Comparison of ENCODE assay signal across 24 cellular contexts in genomic region chr2:65175894-65176527, GRCh38. TPM values are rescaled to one million over a fixed set of nuclear protein-coding genes. Genes with fewer than 3 reads are reported as not detected.
DNase-seq lines count a peak whose midpoint lies in the region; ATAC-seq, FAIRE-seq and TF ChIP-seq lines count a peak whose summit lies in the region.
"Had no signal": no experiment of that assay in that cellular context is flagged by ENCODE, and none has a peak within 500 bp of the region (broad histone marks: within the 10 kb centered on the region; RNA-seq: fewer than 3 reads in every experiment).

No MANE protein-coding gene starts in this region.

- no peak overlapping the region for H2BK15ac ChIP-seq in IMR-90 (ENCODE audit: low read depth, low read length)

- H3K4me2 ChIP-seq in A549 (no peak overlapping the region), IMR-90 (ENCODE audit: low read depth, low read length) (no peak overlapping the region), hepatocyte (no peak overlapping the region)

- intact Hi-C loops in IMR-90 (cut with micrococcal nuclease), result no loop called here
- intact Hi-C loops in dendritic cell treated with granulocyte-macrophage colony-stimulating factor and Interleukin-4, amounts not matched to agents 40 ng/mL and 50 ng/mL, for 4 days (cut with micrococcal nuclease), result no loop called here

- no peak overlapping the region for H3K4me3 ChIP-seq in A549
- H3K4me3 ChIP-seq in IMR-90 (ENCODE audit: insufficient read depth, low read depth, low read length), result no peak overlapping the region
- no peak overlapping the region for H3K4me3 ChIP-seq in hepatocyte
- H3K4me3 ChIP-seq: MG63, SJSA1 had no signal

- H2AK5ac ChIP-seq in IMR-90 (ENCODE audit: low read depth, low read length), result no peak overlapping the region

- no peaks in the 10 kb centered on the region; the same call in 1 of the 2 replicates for H3K9me1 ChIP-seq in IMR-90 (ENCODE audit: insufficient read depth, low read length)

- H3K4me1 ChIP-seq in A549 (peaks cover 6% of the 10 kb centered on the region; the same call in 2 of the 3 replicates), IMR-90 (ENCODE audit: control insufficient read depth, insufficient read depth, low read length) (no peaks in the 10 kb centered on the region; the same call in 1 of the 2 replicates), hepatocyte (ENCODE audit: insufficient read depth) (no peaks in the 10 kb centered on the region)
- H3K4me1 ChIP-seq: BE2C, SJSA1 had no signal

- no peaks in the 10 kb centered on the region for H3K4me1 Mint-ChIP-seq in dendritic cell treated with granulocyte-macrophage colony-stimulating factor and Interleukin-4, amounts not matched to agents 40 ng/mL and 50 ng/mL, for 4 days (ENCODE audit: low read depth)
- no peaks in the 10 kb centered on the region for H3K4me1 Mint-ChIP-seq in neural crest cell
- H3K4me1 Mint-ChIP-seq: CD4-positive, CD25-positive, alpha-beta regulatory T cell had no signal

- H3K79me2 ChIP-seq in hepatocyte, result no peaks in the 10 kb centered on the region

- ATAC-seq in A549 (peak in 1 of 2 experiments; percentile 34; a peak in 3 of 6 replicates), IMR-90 (ENCODE audit: low read depth) (no peak)
- ATAC-seq: Panc1 had no signal

- H3K27me3 ChIP-seq in IMR-90 (ENCODE audit: control insufficient read depth, insufficient read depth, low read length), result peaks cover 7% of the 10 kb centered on the region
- H3K27me3 ChIP-seq in hepatocyte, result no peaks in the 10 kb centered on the region
- H3K27me3 ChIP-seq: BE2C, MG63, SJSA1 had no signal

- no peak overlapping the region for H2BK20ac ChIP-seq in IMR-90 (ENCODE audit: low read depth, low read length)

- TF ChIP-seq POLR2A in A549 (IDR thresholded peaks at IDR 0.05; ENCODE audit: low read length) (no peak), IMR-90 (IDR thresholded peaks at IDR 0.05; ENCODE audit: low read depth, low read length) (no peak)

- H3K18ac ChIP-seq in IMR-90 (ENCODE audit: low read depth, low read length), result no peak overlapping the region

- dilution Hi-C loops in IMR-90 (cut with HindIII; ENCODE audit: low sequenced_read_pairs, unreplicated experiment), result no loop called here

- H3K4me3 Mint-ChIP-seq in dendritic cell treated with granulocyte-macrophage colony-stimulating factor and Interleukin-4, amounts not matched to agents 40 ng/mL and 50 ng/mL, for 4 days, result no peak overlapping the region
- no peak overlapping the region for H3K4me3 Mint-ChIP-seq in neural crest cell
- H3K4me3 Mint-ChIP-seq: CD4-positive, CD25-positive, alpha-beta regulatory T cell; HFFc6 had no signal

- H3K27ac ChIP-seq in A549, result no peak overlapping the region
- no peak overlapping the region for H3K27ac ChIP-seq in IMR-90 (ENCODE audit: insufficient read depth, low read length)
- H3K27ac ChIP-seq in hepatocyte, result no peak overlapping the region
- H3K27ac ChIP-seq: SJSA1 had no signal

- H3K9me3 ChIP-seq in A549 (0 out of 3 replicates have a peak, but pooled peaks cover 10% of the 10 kb centered on the region), IMR-90 (ENCODE audit: control insufficient read depth, insufficient read depth, low read length) (no peaks in the 10 kb centered on the region), hepatocyte (ENCODE audit: low read depth) (no peaks in the 10 kb centered on the region)
- H3K9me3 ChIP-seq: BE2C, MG63, SJSA1 had no signal

- H3K56ac ChIP-seq in IMR-90 (ENCODE audit: extremely low read depth, insufficient read depth, low read length), result no peak overlapping the region

- no peak overlapping the region for H2AFZ ChIP-seq in IMR-90 (replicated peaks; ENCODE audit: low read length, poor library complexity)
- no peak overlapping the region for H2AFZ ChIP-seq in hepatocyte

- TF ChIP-seq RAD21 in A549 (conservative IDR thresholded peaks at IDR 0.05 in 1 of 2, IDR thresholded peaks at IDR 0.05 in 1 of 2) (no peak), IMR-90 (IDR thresholded peaks at IDR 0.05; ENCODE audit: low read length) (no peak)

- H3K23ac ChIP-seq in IMR-90 (ENCODE audit: low read depth, low read length), result no peak overlapping the region

- no peaks in the 10 kb centered on the region for H3K27me3 Mint-ChIP-seq in dendritic cell treated with granulocyte-macrophage colony-stimulating factor and Interleukin-4, amounts not matched to agents 40 ng/mL and 50 ng/mL, for 4 days
- H3K27me3 Mint-ChIP-seq in neural crest cell (ENCODE audit: low read depth), result no peaks in the 10 kb centered on the region

- POLR2A ChIA-PET in A549 (lab: Yijun Ruan, JAX) (no interaction called here), IMR-90 (lab: Charles Lee; ENCODE audit: unreplicated experiment) (no interaction called here)

- H3K4ac ChIP-seq in IMR-90 (ENCODE audit: low read depth, low read length), result no peak overlapping the region

- DNase-seq in A549 (ENCODE audit: low read depth in 1 of 2, low spot score in 1 of 2), result no peak
- DNase-seq in IMR-90, result no peak
- no peak for DNase-seq in neural crest cell (ENCODE audit: low read depth, low spot score)
- no peak for DNase-seq in C1 segment of cervical spinal cord (lab: John Stamatoyannopoulos, UW)
- DNase-seq in hepatocyte (ENCODE audit: low spot score), result no peak
- DNase-seq in activated CD8-positive, alpha-beta memory T cell treated with anti-CD3 and anti-CD28 coated beads for 24 hours, result no peak
- DNase-seq: BE2C; CD4-positive, CD25-positive, alpha-beta regulatory T cell; EL; GF-D8; HFFc6; MG63; NCI-H1092 treated with DMSO at 0.1 percent for 48 hours; NCI-H1436 treated with DMSO at 0.1 percent for 48 hours; NCI-H2029; NCI-H2171; NCI-H524 treated with DMSO at 0.1 percent for 48 hours; NCI-H82; T-helper 1 cell had no signal

- in situ Hi-C loops in IMR-90 (cut with MboI; ENCODE audit: low sequenced_read_pairs), result no loop called here

- no peak overlapping the region for H3K9ac ChIP-seq in IMR-90 (ENCODE audit: low read depth, low read length)

- no peak overlapping the region for H2BK5ac ChIP-seq in IMR-90 (ENCODE audit: low read depth, low read length, poor library complexity, severe bottlenecking)

- no peak overlapping the region for H3K14ac ChIP-seq in IMR-90 (replicated peaks; ENCODE audit: low read depth, low read length)

- peak overlapping the region; percentile 40 for H3K27ac Mint-ChIP-seq in dendritic cell treated with granulocyte-macrophage colony-stimulating factor and Interleukin-4, amounts not matched to agents 40 ng/mL and 50 ng/mL, for 4 days
- H3K27ac Mint-ChIP-seq in neural crest cell (ENCODE audit: unreplicated experiment), result peak overlapping the region; percentile 8
- H3K27ac Mint-ChIP-seq: CD4-positive, CD25-positive, alpha-beta regulatory T cell; HFFc6 had no signal

- no peaks in the 10 kb centered on the region for H3K9me3 Mint-ChIP-seq in dendritic cell treated with granulocyte-macrophage colony-stimulating factor and Interleukin-4, amounts not matched to agents 40 ng/mL and 50 ng/mL, for 4 days
- no peaks in the 10 kb centered on the region for H3K9me3 Mint-ChIP-seq in neural crest cell
- H3K9me3 Mint-ChIP-seq: HFFc6 had no signal

- no TSS peak for BruUV-seq in IMR-90 (replicated peaks; lab: Mats Ljungman, UMichigan)

- H4K5ac ChIP-seq in IMR-90 (ENCODE audit: low read depth, low read length), result no peak overlapping the region

- H3K36me3 ChIP-seq in IMR-90 (ENCODE audit: control insufficient read depth, insufficient read depth, low read length) (no peaks in the 10 kb centered on the region), hepatocyte (replicated peaks; ENCODE audit: insufficient read depth, low read depth) (no peaks in the 10 kb centered on the region)
- H3K36me3 ChIP-seq: BE2C, MG63, SJSA1 had no signal

- WGBS in A549 (ENCODE audit: missing lambda C conversion rate), result 80% methylated on average over 22 of the region's 23 CpGs
- WGBS in IMR-90 (ENCODE audit: extremely low coverage in 2 of 2, insufficient read length in 1 of 2), 2 experiments, result 91% methylated on average over 11 of the region's 23 CpGs; no CpG with 5 or more reads in 1 of the 2 experiments
- WGBS in hepatocyte (ENCODE audit: low lambda C conversion rate, missing lambda C conversion rate), result 90% methylated on average over 23 of the region's 23 CpGs

- H3K36me3 Mint-ChIP-seq in dendritic cell treated with granulocyte-macrophage colony-stimulating factor and Interleukin-4, amounts not matched to agents 40 ng/mL and 50 ng/mL, for 4 days (ENCODE audit: low read depth), result no peaks in the 10 kb centered on the region
- H3K36me3 Mint-ChIP-seq in neural crest cell (ENCODE audit: low read depth), result no peaks in the 10 kb centered on the region
- H3K36me3 Mint-ChIP-seq: CD4-positive, CD25-positive, alpha-beta regulatory T cell had no signal

- no peaks in the 10 kb centered on the region for H4K20me1 ChIP-seq in IMR-90 (ENCODE audit: insufficient read depth, low read length)
- H4K20me1 ChIP-seq in hepatocyte (ENCODE audit: insufficient read depth, poor library complexity, severe bottlenecking), result no peaks in the 10 kb centered on the region

- CTCF ChIA-PET in A549 (lab: Yijun Ruan, JAX) (interaction anchor here (0.9 to 4.7 kb wide), 5 partner anchors 11 to 111 kb away, joined by 3 to 51 read pairs (median 6); no protein-coding TSS in a partner anchor), IMR-90 (lab: Yijun Ruan, JAX) (interaction anchor here (0.9 kb wide), 1 partner anchor 46 kb away, joined by 3 read pairs; the partner anchor contains the start of gene RAB1A)

- H2AK9ac ChIP-seq in IMR-90 (replicated peaks; ENCODE audit: low read depth, low read length, poor library complexity), result no peak overlapping the region

- no peak for TF ChIP-seq EP300 in A549 (IDR thresholded peaks at IDR 0.05)

- no peaks in the 10 kb centered on the region for H3K9me2 ChIP-seq in hepatocyte (replicated peaks; ENCODE audit: insufficient read depth)

- H4K8ac ChIP-seq in IMR-90 (ENCODE audit: low read depth in 2 of 2, low read length in 2 of 2), result no peak overlapping the region

- H4K91ac ChIP-seq in IMR-90 (ENCODE audit: insufficient read depth, low read depth, low read length), result no peak overlapping the region

- TF ChIP-seq CTCF in A549 (IDR thresholded peaks at IDR 0.05) (no peak), IMR-90 (conservative IDR thresholded peaks at IDR 0.05; ENCODE audit: low read depth, low read length) (no peak), neural crest cell (conservative IDR thresholded peaks at IDR 0.05) (no peak), hepatocyte (IDR thresholded peaks at IDR 0.05; ENCODE audit: poor library complexity) (no peak)

- no peaks in the 10 kb centered on the region for H3K79me1 ChIP-seq in IMR-90 (ENCODE audit: low read depth in 1 of 2, low read length in 2 of 2)

- FAIRE-seq in A549 (lab: Jason Lieb, UNC), result no peak
- FAIRE-seq: A204.1, H54 had no signal

- no peak overlapping the region for H2BK120ac ChIP-seq in IMR-90 (ENCODE audit: low read depth, low read length)

RNA-seq across cellular contexts. Expression of gene RAB1A, which starts 46.1 kb away (rescaled TPM):
- 351 and 417 TPM in 2 replicates for polyA plus RNA-seq in A549 (2011; rRNA removed)
- polyA plus RNA-seq in A549 (2012; cell fraction: cytosol; rRNA removed), result 166 and 174 TPM in 2 replicates
- polyA plus RNA-seq in A549 (2012; cell fraction: nucleus; rRNA removed), result 34.8 and 53.4 TPM in 2 replicates
- polyA plus RNA-seq in A549 (2017; fragmentation: RNase III; extraction: RNeasy Plus Mini Kit Qiagen cat#74134 plus additional on column Dnase treatment), result 269 to 320 TPM (median 308 TPM) in 3 replicates
- 60.8 and 99.9 TPM in 2 replicates for polyA minus RNA-seq in A549 (2011; rRNA and poly(A)+ RNA removed)
- total RNA-seq in IMR-90 (2012; rRNA removed), result 114 and 127 TPM in 2 replicates
- polyA plus RNA-seq in IMR-90 (2012; rRNA removed), result 152 and 169 TPM in 2 replicates
- 44.4 and 46.8 TPM in 2 replicates for polyA plus RNA-seq in IMR-90 (2012; cell fraction: cytosol; rRNA removed)
- 10.2 and 75.1 TPM in 2 replicates for polyA plus RNA-seq in IMR-90 (2012; cell fraction: nucleus; rRNA removed; ENCODE audit: low replicate concordance)
- total RNA-seq in neural crest cell, result 110 and 113 TPM in 2 replicates
- total RNA-seq in hepatocyte, result 178 and 200 TPM in 2 replicates
- polyA plus RNA-seq in hepatocyte, result 335 and 347 TPM in 2 replicates

RNA-seq across cellular contexts. Expression of gene ACTR2, which starts 51.6 kb away (rescaled TPM):
- polyA plus RNA-seq in A549 (2011; rRNA removed), result 233 and 270 TPM in 2 replicates
- 46.4 and 51.5 TPM in 2 replicates for polyA plus RNA-seq in A549 (2012; cell fraction: cytosol; rRNA removed)
- polyA plus RNA-seq in A549 (2012; cell fraction: nucleus; rRNA removed), result 12.9 and 21.6 TPM in 2 replicates
- polyA plus RNA-seq in A549 (2017; fragmentation: RNase III; extraction: RNeasy Plus Mini Kit Qiagen cat#74134 plus additional on column Dnase treatment), result 268 to 303 TPM (median 278 TPM) in 3 replicates
- polyA minus RNA-seq in A549 (2011; rRNA and poly(A)+ RNA removed), result 71.5 and 74.6 TPM in 2 replicates
- total RNA-seq in IMR-90 (2012; rRNA removed), result 205 and 224 TPM in 2 replicates
- polyA plus RNA-seq in IMR-90 (2012; rRNA removed), result 98.9 and 141 TPM in 2 replicates
- polyA plus RNA-seq in IMR-90 (2012; cell fraction: cytosol; rRNA removed), result 20.1 and 34.5 TPM in 2 replicates
- polyA plus RNA-seq in IMR-90 (2012; cell fraction: nucleus; rRNA removed; ENCODE audit: low replicate concordance), result 2.4 and 26.8 TPM in 2 replicates
- total RNA-seq in neural crest cell, result 213 and 217 TPM in 2 replicates
- total RNA-seq in hepatocyte, result 89.4 and 97.7 TPM in 2 replicates
- 60.9 and 75.6 TPM in 2 replicates for polyA plus RNA-seq in hepatocyte
